Comparison of ENCODE assay signal across 22 cellular contexts in the genomic region with DNA sequence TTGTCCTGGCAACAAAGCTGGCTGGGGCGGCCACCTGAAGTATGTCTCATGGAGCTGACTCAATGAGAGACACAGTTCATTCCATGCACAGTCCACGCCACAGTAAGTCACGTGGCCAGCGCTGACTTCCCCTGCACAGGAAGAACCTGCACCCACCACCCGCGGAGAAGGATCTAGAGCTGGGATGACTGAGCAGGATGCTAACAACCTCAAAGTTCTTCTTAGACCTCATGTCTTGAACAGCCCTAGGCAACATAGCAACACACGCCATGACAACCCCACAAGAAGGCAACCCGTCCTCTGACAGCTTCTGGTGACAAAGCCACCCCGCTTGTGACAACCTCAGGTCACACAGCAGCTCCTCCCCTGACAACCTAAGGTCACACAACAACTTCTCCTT.
DNase-seq lines count a peak whose midpoint lies in the region; ATAC-seq and TF ChIP-seq lines count a peak whose summit lies in the region.
"Had no signal": no experiment of that assay in that cellular context is flagged by ENCODE, and none has a peak within 500 bp of the region (broad histone marks: within the 10 kb centered on the region; RNA-seq: fewer than 3 reads in every experiment).

No MANE protein-coding gene starts in this region.

- H3K9ac ChIP-seq in DND-41 (ENCODE audit: low read depth, low read length), result no peak overlapping the region

- intact Hi-C loops in sciatic nerve (cut with DNase I), result no loop called here
- intact Hi-C loops in left lung (cut with DNase I), result no loop called here

- H3K4me2 ChIP-seq in DND-41 (ENCODE audit: insufficient read depth, low read length), result no peak overlapping the region
- H3K4me2 ChIP-seq: PC-9 had no signal

- H3K9me3 ChIP-seq in DND-41 (ENCODE audit: insufficient read depth, low read length, severe bottlenecking) (no peaks in the 10 kb centered on the region), left lung (peaks cover 0 to 4% of the 10 kb centered on the region in 2 donors)

- peaks cover 12% of the 10 kb centered on the region for H3K9me3 Mint-ChIP-seq in WTC11

- peaks cover 12% of the 10 kb centered on the region for H3K27me3 Mint-ChIP-seq in WTC11 (ENCODE audit: low read depth)

- DNase-seq in DND-41 (peak; percentile 16), WTC11 (ENCODE audit: low spot score) (no peak), left lobe of liver (ENCODE audit: low spot score) (peak; percentile 28), sciatic nerve (ENCODE audit: low spot score) (peak; percentile 33), left lung (no peak), NCI-H1417 treated with DMSO at 0.1 percent for 48 hours (lab: John Stamatoyannopoulos, UW) (no peak), occipital lobe (lab: John Stamatoyannopoulos, UW) (no peak)
- DNase-seq: H9, HFFc6, IMR-90, Karpas-422, NCI-H1436, NCI-H1930, NCI-H226, NCI-H510A treated with DMSO at 0.1 percent for 48 hours, NCI-H748 treated with DMSO at 0.1 percent for 48 hours, PC-9, SHP77 treated with DMSO at 0.1 percent for 48 hours had no signal

- no peak overlapping the region for H2AFZ ChIP-seq in DND-41 (ENCODE audit: low read depth, low read length)
- H2AFZ ChIP-seq: PC-9 had no signal

- POLR2A ChIA-PET in WTC11 (lab: Charles Lee), result interaction anchor here (0.7 kb wide), 1 partner anchor 29 kb away, joined by 3 read pairs; no protein-coding TSS in a partner anchor

- H3K4me3 ChIP-seq in DND-41 (ENCODE audit: low read depth in 1 of 2, low read length in 2 of 2) (no peak overlapping the region), left lung (no peak overlapping the region)
- H3K4me3 ChIP-seq: PC-9, SK-N-MC had no signal

- H3K4me1 Mint-ChIP-seq in WTC11, result no peaks in the 10 kb centered on the region
- H3K4me1 Mint-ChIP-seq: B cell, H9 had no signal

- TF ChIP-seq CTCF in DND-41 (IDR thresholded peaks at IDR 0.05; ENCODE audit: borderline replicate concordance, extremely low read depth, low read length, poor library complexity, severe bottlenecking), result no peak
- no peak for TF ChIP-seq CTCF in WTC11 (IDR thresholded peaks at IDR 0.05)
- no peak for TF ChIP-seq CTCF in left lung (IDR thresholded peaks at IDR 0.05)

- no peaks in the 10 kb centered on the region for H3K79me2 ChIP-seq in DND-41 (ENCODE audit: insufficient read depth, low read length)

- H3K36me3 ChIP-seq in DND-41 (ENCODE audit: insufficient read depth, low read length) (no peaks in the 10 kb centered on the region), left lung (no peaks in the 10 kb centered on the region)

- H3K4me3 Mint-ChIP-seq in WTC11, result no peak overlapping the region
- H3K4me3 Mint-ChIP-seq: B cell, H9, HFFc6 had no signal

- ATAC-seq in DND-41 (ENCODE audit: insufficient read depth, low read depth) (peak; percentile 56; the same call in 2 of the 3 replicates), WTC11 (no peak), left lobe of liver (no peak), sciatic nerve (no peak), HG03354 (IDR thresholded peaks at IDR 0.05; ENCODE audit: poor library complexity, severe bottlenecking, unreplicated experiment) (no peak), left lung (no peak)

- no peaks in the 10 kb centered on the region for H4K20me1 ChIP-seq in DND-41 (ENCODE audit: insufficient read depth, low read length)

- CTCF ChIA-PET in WTC11 (lab: Charles Lee), result no interaction called here

- peak overlapping the region; percentile 46; the same call in 1 of the 2 replicates for H3K27ac Mint-ChIP-seq in WTC11
- H3K27ac Mint-ChIP-seq: B cell, H9, HFFc6 had no signal

- H3K27me3 ChIP-seq in DND-41 (ENCODE audit: insufficient read depth, low read length, poor library complexity) (peaks cover 3% of the 10 kb centered on the region), left lung (no peaks in the 10 kb centered on the region)

- H3K36me3 Mint-ChIP-seq in WTC11, result no peaks in the 10 kb centered on the region

- no peak overlapping the region for H3K27ac ChIP-seq in DND-41 (ENCODE audit: low read length)
- H3K27ac ChIP-seq in left lung, result no peak overlapping the region
- H3K27ac ChIP-seq: PC-9, RWPE1, SK-N-MC had no signal

- no peaks in the 10 kb centered on the region for H3K4me1 ChIP-seq in DND-41 (ENCODE audit: insufficient read depth, low read length)
- no peaks in the 10 kb centered on the region for H3K4me1 ChIP-seq in left lung

TF ChIP-seq in WTC11, 78 proteins besides CTCF, POLR2A, EP300 and RAD21:
- TF ChIP-seq TEAD1 (CRISPR knock-in tag; IDR thresholded peaks at IDR 0.05) (no peak), ZNF671 (CRISPR knock-in tag; IDR thresholded peaks at IDR 0.05) (no peak), RORB (CRISPR knock-in tag; IDR thresholded peaks at IDR 0.05) (no peak), ZNF138 (CRISPR knock-in tag; conservative IDR thresholded peaks at IDR 0.05) (no peak), SP1 (CRISPR knock-in tag; conservative IDR thresholded peaks at IDR 0.05) (no peak), MXD4 (CRISPR knock-in tag; IDR thresholded peaks at IDR 0.05; ENCODE audit: borderline replicate concordance) (no peak), NR3C1 (CRISPR knock-in tag; conservative IDR thresholded peaks at IDR 0.05; ENCODE audit: low read depth) (no peak)
- TF ChIP-seq, protein P1, sequence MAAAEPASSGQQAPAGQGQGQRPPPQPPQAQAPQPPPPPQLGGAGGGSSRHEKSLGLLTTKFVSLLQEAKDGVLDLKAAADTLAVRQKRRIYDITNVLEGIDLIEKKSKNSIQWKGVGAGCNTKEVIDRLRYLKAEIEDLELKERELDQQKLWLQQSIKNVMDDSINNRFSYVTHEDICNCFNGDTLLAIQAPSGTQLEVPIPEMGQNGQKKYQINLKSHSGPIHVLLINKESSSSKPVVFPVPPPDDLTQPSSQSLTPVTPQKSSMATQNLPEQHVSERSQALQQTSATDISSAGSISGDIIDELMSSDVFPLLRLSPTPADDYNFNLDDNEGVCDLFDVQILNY (CRISPR knock-in tag; IDR thresholded peaks at IDR 0.05), result no peak
- TF ChIP-seq, protein P2, sequence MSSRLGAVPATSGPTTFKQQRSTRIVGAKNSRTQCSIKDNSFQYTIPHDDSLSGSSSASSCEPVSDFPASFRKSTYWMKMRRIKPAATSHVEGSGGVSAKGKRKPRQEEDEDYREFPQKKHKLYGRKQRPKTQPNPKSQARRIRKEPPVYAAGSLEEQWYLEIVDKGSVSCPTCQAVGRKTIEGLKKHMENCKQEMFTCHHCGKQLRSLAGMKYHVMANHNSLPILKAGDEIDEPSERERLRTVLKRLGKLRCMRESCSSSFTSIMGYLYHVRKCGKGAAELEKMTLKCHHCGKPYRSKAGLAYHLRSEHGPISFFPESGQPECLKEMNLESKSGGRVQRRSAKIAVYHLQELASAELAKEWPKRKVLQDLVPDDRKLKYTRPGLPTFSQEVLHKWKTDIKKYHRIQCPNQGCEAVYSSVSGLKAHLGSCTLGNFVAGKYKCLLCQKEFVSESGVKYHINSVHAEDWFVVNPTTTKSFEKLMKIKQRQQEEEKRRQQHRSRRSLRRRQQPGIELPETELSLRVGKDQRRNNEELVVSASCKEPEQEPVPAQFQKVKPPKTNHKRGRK (CRISPR knock-in tag; IDR thresholded peaks at IDR 0.05; ENCODE audit: borderline replicate concordance), result no peak
- TF ChIP-seq, protein P3, sequence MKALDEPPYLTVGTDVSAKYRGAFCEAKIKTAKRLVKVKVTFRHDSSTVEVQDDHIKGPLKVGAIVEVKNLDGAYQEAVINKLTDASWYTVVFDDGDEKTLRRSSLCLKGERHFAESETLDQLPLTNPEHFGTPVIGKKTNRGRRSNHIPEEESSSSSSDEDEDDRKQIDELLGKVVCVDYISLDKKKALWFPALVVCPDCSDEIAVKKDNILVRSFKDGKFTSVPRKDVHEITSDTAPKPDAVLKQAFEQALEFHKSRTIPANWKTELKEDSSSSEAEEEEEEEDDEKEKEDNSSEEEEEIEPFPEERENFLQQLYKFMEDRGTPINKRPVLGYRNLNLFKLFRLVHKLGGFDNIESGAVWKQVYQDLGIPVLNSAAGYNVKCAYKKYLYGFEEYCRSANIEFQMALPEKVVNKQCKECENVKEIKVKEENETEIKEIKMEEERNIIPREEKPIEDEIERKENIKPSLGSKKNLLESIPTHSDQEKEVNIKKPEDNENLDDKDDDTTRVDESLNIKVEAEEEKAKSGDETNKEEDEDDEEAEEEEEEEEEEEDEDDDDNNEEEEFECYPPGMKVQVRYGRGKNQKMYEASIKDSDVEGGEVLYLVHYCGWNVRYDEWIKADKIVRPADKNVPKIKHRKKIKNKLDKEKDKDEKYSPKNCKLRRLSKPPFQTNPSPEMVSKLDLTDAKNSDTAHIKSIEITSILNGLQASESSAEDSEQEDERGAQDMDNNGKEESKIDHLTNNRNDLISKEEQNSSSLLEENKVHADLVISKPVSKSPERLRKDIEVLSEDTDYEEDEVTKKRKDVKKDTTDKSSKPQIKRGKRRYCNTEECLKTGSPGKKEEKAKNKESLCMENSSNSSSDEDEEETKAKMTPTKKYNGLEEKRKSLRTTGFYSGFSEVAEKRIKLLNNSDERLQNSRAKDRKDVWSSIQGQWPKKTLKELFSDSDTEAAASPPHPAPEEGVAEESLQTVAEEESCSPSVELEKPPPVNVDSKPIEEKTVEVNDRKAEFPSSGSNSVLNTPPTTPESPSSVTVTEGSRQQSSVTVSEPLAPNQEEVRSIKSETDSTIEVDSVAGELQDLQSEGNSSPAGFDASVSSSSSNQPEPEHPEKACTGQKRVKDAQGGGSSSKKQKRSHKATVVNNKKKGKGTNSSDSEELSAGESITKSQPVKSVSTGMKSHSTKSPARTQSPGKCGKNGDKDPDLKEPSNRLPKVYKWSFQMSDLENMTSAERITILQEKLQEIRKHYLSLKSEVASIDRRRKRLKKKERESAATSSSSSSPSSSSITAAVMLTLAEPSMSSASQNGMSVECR (CRISPR knock-in tag; IDR thresholded peaks at IDR 0.05; ENCODE audit: borderline replicate concordance), result no peak

Comparison
In these comparisons a context has a peak if more than half of its experiments do, and no peak if none do; other contexts are left out.
1. DNase-seq: peak in DND-41 (single experiment), left lobe of liver (single experiment) and sciatic nerve (single experiment); none in WTC11 (single experiment), left lung (0 of 2), NCI-H1417 treated with DMSO at 0.1 percent for 48 hours (single experiment) and occipital lobe (single experiment).